ENCODE assay signal across 22 cellular contexts in the genomic region with DNA sequence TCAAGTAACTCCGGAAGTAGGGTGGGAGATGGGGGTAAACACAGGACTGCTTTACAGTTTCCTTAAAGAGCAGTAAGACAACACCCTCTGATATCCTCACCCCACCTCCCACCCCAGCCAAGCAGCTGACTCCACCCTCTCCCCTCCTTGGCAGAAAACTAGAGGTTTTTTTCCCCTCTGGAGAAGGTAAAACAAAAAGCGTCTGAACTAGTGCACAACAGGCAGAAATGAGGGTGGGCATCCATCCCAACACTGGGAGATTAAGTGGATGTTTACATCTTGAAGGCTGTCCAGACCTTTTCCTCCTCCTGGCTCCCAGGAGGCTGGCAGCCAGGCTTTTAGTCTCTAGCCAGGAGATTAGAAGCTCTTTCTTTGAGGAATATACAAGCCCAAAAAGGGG. TPM values are rescaled to one million over a fixed set of nuclear protein-coding genes. Genes with fewer than 3 reads are reported as not detected.
DNase-seq lines count a peak whose midpoint lies in the region; ATAC-seq and TF ChIP-seq lines count a peak whose summit lies in the region.
"Had no signal": no experiment of that assay in that cellular context is flagged by ENCODE, and none has a peak within 500 bp of the region (broad histone marks: within the 10 kb centered on the region; RNA-seq: fewer than 3 reads in every experiment).

No MANE protein-coding gene starts in this region.

- H4K8ac ChIP-seq in H9 (replicated peaks; ENCODE audit: insufficient read length, low read depth, low read length): no peak overlapping the region

- H2AK5ac ChIP-seq in H9 (ENCODE audit: insufficient read length, low read length): no peak overlapping the region

- H3K79me2 ChIP-seq in H9 (ENCODE audit: insufficient read depth, low read length): no peaks in the 10 kb centered on the region

- H3K79me1 ChIP-seq in H9 (ENCODE audit: insufficient read depth, low read depth, low read length, poor library complexity, severe bottlenecking): no peaks in the 10 kb centered on the region

- no peaks in the 10 kb centered on the region for H4K20me1 ChIP-seq in H9 (ENCODE audit: control insufficient read depth, insufficient read depth, insufficient read length)

- peaks cover 9 to 15% of the 10 kb centered on the region in 2 experiments for H3K4me1 Mint-ChIP-seq in H9
- peaks cover 6% of the 10 kb centered on the region for H3K4me1 Mint-ChIP-seq in activated CD4-positive, alpha-beta T cell treated with anti-CD3 and anti-CD28 coated beads, Interleukin-2, amount 10 ng/mL, durations not matched to agents 24 days and 14 days
- H3K4me1 Mint-ChIP-seq: IgD-negative memory B cell, memory B cell had no signal

- no peak overlapping the region for H2BK15ac ChIP-seq in H9 (ENCODE audit: low read depth, low read length)

- H3K14ac ChIP-seq in H9 (ENCODE audit: insufficient read depth, low read length): no peak overlapping the region

- H3T11ph ChIP-seq in H9 (ENCODE audit: low read length): no peak overlapping the region

- H3K4me3 Mint-ChIP-seq in H9: no peak overlapping the region
- no peak overlapping the region for H3K4me3 Mint-ChIP-seq in activated CD4-positive, alpha-beta T cell treated with anti-CD3 and anti-CD28 coated beads, Interleukin-2, amount 10 ng/mL, durations not matched to agents 24 days and 14 days
- H3K4me3 Mint-ChIP-seq: activated naive CD8-positive, alpha-beta T cell treated with anti-CD3 and anti-CD28 coated beads, Interleukin-2, amount 10 ng/mL, durations not matched to agents 7 days and 5 days; CD8-positive, alpha-beta memory T cell; IgD-negative memory B cell; memory B cell; natural killer cell had no signal

- no peak overlapping the region for H2AFZ ChIP-seq in H9 (ENCODE audit: low read length)

- no CpG with 5 or more reads among the region's 2 CpGs for WGBS in H9 (ENCODE audit: extremely low coverage, insufficient read length, low lambda C conversion rate)

- no peak overlapping the region for H3K4me2 ChIP-seq in H9 (ENCODE audit: insufficient read depth, insufficient read length, low read length)

- no peak overlapping the region for H2BK5ac ChIP-seq in H9 (ENCODE audit: insufficient read length, low read length)

- no peak overlapping the region for H3K23ac ChIP-seq in H9 (ENCODE audit: insufficient read length, low read depth, low read length)

- H3K4me1 ChIP-seq in H9 (ENCODE audit: insufficient read depth, low read length): no peaks in the 10 kb centered on the region

- H3K4ac ChIP-seq in H9 (ENCODE audit: low read depth, low read length): no peak overlapping the region

- H3K56ac ChIP-seq in H9 (ENCODE audit: insufficient read length, low read depth, low read length): no peak overlapping the region

- H3K23me2 ChIP-seq in H9 (ENCODE audit: insufficient read length, low read depth, low read length, poor library complexity, severe bottlenecking): no peaks in the 10 kb centered on the region

- no peak overlapping the region for H3K18ac ChIP-seq in H9 (ENCODE audit: insufficient read length, low read depth, low read length)

- H4K91ac ChIP-seq in H9 (ENCODE audit: insufficient read length, low read depth, low read length): no peak overlapping the region

- no peak overlapping the region for H4K5ac ChIP-seq in H9 (ENCODE audit: insufficient read length, low read depth, low read length)

- H3K9ac ChIP-seq in H9 (ENCODE audit: extremely low read depth, insufficient read length, low read length): no peak overlapping the region

- no peak overlapping the region for H2BK12ac ChIP-seq in H9 (ENCODE audit: insufficient read length, low read depth, low read length)

- intact Hi-C loops in left cardiac atrium (cut with DNase I): no loop called here
- intact Hi-C loops in activated CD4-positive, alpha-beta T cell treated with anti-CD3 and anti-CD28 coated beads, Interleukin-2, amount 10 ng/mL, durations not matched to agents 24 days and 14 days (cut with micrococcal nuclease): no loop called here

- H2BK120ac ChIP-seq in H9 (ENCODE audit: low read depth, low read length, poor library complexity, severe bottlenecking): no peak overlapping the region

- H3K27ac ChIP-seq in H9 (ENCODE audit: insufficient read length, low read depth, low read length): no peak overlapping the region

- peaks cover 2 to 14% (median 10%) of the 10 kb centered on the region in 3 experiments; a peak in 6 of 7 replicates for H3K36me3 Mint-ChIP-seq in H9 (ENCODE audit: insufficient read depth in 1 of 3, low read depth in 3 of 3)
- peaks cover 23% of the 10 kb centered on the region for H3K36me3 Mint-ChIP-seq in activated CD4-positive, alpha-beta T cell treated with anti-CD3 and anti-CD28 coated beads, Interleukin-2, amount 10 ng/mL, durations not matched to agents 24 days and 14 days (ENCODE audit: low read depth)
- H3K36me3 Mint-ChIP-seq: natural killer cell had no signal

- no peaks in the 10 kb centered on the region for H3K27me3 ChIP-seq in H9 (ENCODE audit: insufficient read depth, low read length)

- peak overlapping the region in 2 of 3 experiments; percentile 19 to 65; a peak in 2 of 7 replicates for H3K27ac Mint-ChIP-seq in H9
- H3K27ac Mint-ChIP-seq in activated CD4-positive, alpha-beta T cell treated with anti-CD3 and anti-CD28 coated beads, Interleukin-2, amount 10 ng/mL, durations not matched to agents 24 days and 14 days: no peak overlapping the region
- H3K27ac Mint-ChIP-seq: activated naive CD8-positive, alpha-beta T cell treated with anti-CD3 and anti-CD28 coated beads, Interleukin-2, amount 10 ng/mL, durations not matched to agents 7 days and 5 days; IgD-negative memory B cell; memory B cell; natural killer cell had no signal

- H3K27me3 Mint-ChIP-seq in H9 (ENCODE audit: low read depth): no peaks in the 10 kb centered on the region
- H3K27me3 Mint-ChIP-seq in activated CD4-positive, alpha-beta T cell treated with anti-CD3 and anti-CD28 coated beads, Interleukin-2, amount 10 ng/mL, durations not matched to agents 24 days and 14 days: no peaks in the 10 kb centered on the region
- H3K27me3 Mint-ChIP-seq: activated naive CD8-positive, alpha-beta T cell treated with anti-CD3 and anti-CD28 coated beads, Interleukin-2, amount 10 ng/mL, durations not matched to agents 7 days and 5 days; CD8-positive, alpha-beta memory T cell; IgD-negative memory B cell; memory B cell had no signal

- no peak for TF ChIP-seq CTCF in H9 (conservative IDR thresholded peaks at IDR 0.05)

- DNase-seq in H9 (no peak), astrocyte of the hippocampus (ENCODE audit: low read depth, low spot score) (peak; percentile 79), left cardiac atrium (peak; percentile 41), retina (peak; percentile 9), DMS 273 treated with DMSO at 0.1 percent for 48 hours (lab: John Stamatoyannopoulos, UW) (no peak), dermis blood vessel endothelial cell (no peak), mucosa of gallbladder (ENCODE audit: low spot score) (no peak)
- no peak for DNase-seq in activated CD4-positive, alpha-beta T cell treated with anti-CD3 and anti-CD28 coated beads, Interleukin-2, amount 10 ng/mL, durations not matched to agents 24 days and 14 days
- DNase-seq: activated CD8-positive, alpha-beta memory T cell treated with anti-CD3 and anti-CD28 coated beads for 24 hours; activated naive CD8-positive, alpha-beta T cell treated with anti-CD3 and anti-CD28 coated beads, Interleukin-2, amount 10 ng/mL, durations not matched to agents 7 days and 5 days; CD8-positive, alpha-beta memory T cell; central memory CD4-positive, alpha-beta T cell; hypothalamus; islet precursor cell; natural killer cell; NCI-H187; stimulated activated CD4-positive, alpha-beta T cell treated with anti-CD3 and anti-CD28 coated beads, Interleukin-12 subunit alpha, Interleukin-12 subunit beta, amount 100 ng/mL, for 4 hours; T1000 had no signal

- no peaks in the 10 kb centered on the region for H3K9me3 ChIP-seq in H9 (ENCODE audit: control insufficient read depth, low read depth, low read length)

- ATAC-seq in left cardiac atrium: peak; percentile 36 to 55
- ATAC-seq: activated CD4-positive, CD25-positive, alpha-beta regulatory T cell treated with anti-CD3 and anti-CD28 coated beads, Interleukin-2, amount 50 U/mL, for 24 hours; natural killer cell; SK-N-SH treated with all-trans-retinoic acid at 6 μM for 48 hours had no signal

- no peaks in the 10 kb centered on the region for H3K9me3 Mint-ChIP-seq in H9
- H3K9me3 Mint-ChIP-seq in activated CD4-positive, alpha-beta T cell treated with anti-CD3 and anti-CD28 coated beads, Interleukin-2, amount 10 ng/mL, durations not matched to agents 24 days and 14 days: no peaks in the 10 kb centered on the region
- H3K9me3 Mint-ChIP-seq: activated naive CD8-positive, alpha-beta T cell treated with anti-CD3 and anti-CD28 coated beads, Interleukin-2, amount 10 ng/mL, durations not matched to agents 7 days and 5 days; CD8-positive, alpha-beta memory T cell; IgD-negative memory B cell; memory B cell; natural killer cell had no signal

- H2BK20ac ChIP-seq in H9 (ENCODE audit: low read depth, low read length, poor library complexity, severe bottlenecking): no peak overlapping the region

RNA-seq across cellular contexts. Expression of a gene that starts 13.9 kb away (rescaled TPM):
- total RNA-seq in H9 (2021) (51.9 and 52.9 TPM in 2 replicates), left cardiac atrium (10 to 100 TPM; 87.0 to 91.2 TPM), dermis blood vessel endothelial cell (190 and 193 TPM in 2 replicates), mucosa of gallbladder (21.7 TPM)
- 17.8 and 18.8 TPM in 2 replicates for total RNA-seq in activated CD4-positive, alpha-beta T cell treated with anti-CD3 and anti-CD28 coated beads, Interleukin-2, amount 10 ng/mL, durations not matched to agents 24 days and 14 days

Comparison
In these comparisons a context has a peak if more than half of its experiments do, and no peak if none do; other contexts are left out.
1. DNase-seq: peak in astrocyte of the hippocampus (single experiment), left cardiac atrium (single experiment) and retina (single experiment); none in H9 (single experiment), DMS 273 treated with DMSO at 0.1 percent for 48 hours (single experiment), dermis blood vessel endothelial cell (single experiment), activated CD4-positive, alpha-beta T cell treated with anti-CD3 and anti-CD28 coated beads, Interleukin-2, amount 10 ng/mL, durations not matched to agents 24 days and 14 days (single experiment) and mucosa of gallbladder (single experiment).